In genomic region chr10:32958992-32959703, GRCh38 we compare ENCODE assay signal across 8 cellular contexts. TPM values are rescaled to one million over a fixed set of nuclear protein-coding genes. Genes with fewer than 3 reads are reported as not detected.
DNase-seq lines count a peak whose midpoint lies in the region; ATAC-seq, FAIRE-seq and TF ChIP-seq lines count a peak whose summit lies in the region.

No MANE protein-coding gene starts in this region.

- BruUV-seq in A673 (replicated peaks; lab: Mats Ljungman, UMichigan): TSS peak; percentile 76

- H3K9me3 ChIP-seq in A673 (ENCODE audit: low read depth, low read length, poor library complexity, severe bottlenecking) (no peaks in the 10 kb centered on the region), keratinocyte (ENCODE audit: control insufficient read depth, low read depth, low read length) (no peaks in the 10 kb centered on the region)

- FAIRE-seq in keratinocyte (lab: Jason Lieb, UNC): no peak

- H3K27ac ChIP-seq in A673 (ENCODE audit: low read depth, low read length, poor library complexity, severe bottlenecking) (peak overlapping the region; percentile 99), keratinocyte (ENCODE audit: control insufficient read depth, insufficient read depth, low read length) (peak overlapping the region; percentile 97), substantia nigra (ENCODE audit: low read depth, low read length, poor library complexity, severe bottlenecking) (peak overlapping the region; percentile 87)

- CTCF ChIA-PET in A673 (lab: Charles Lee): interaction anchor here (1.0 kb wide), 1 partner anchor 50 kb away, joined by 3 read pairs; no protein-coding TSS in a partner anchor

- H3K36me3 ChIP-seq in A673 (ENCODE audit: insufficient read depth, low read length, poor library complexity, severe bottlenecking) (no peaks in the 10 kb centered on the region), keratinocyte (ENCODE audit: control insufficient read depth in 2 of 2, extremely low read depth in 1 of 2, insufficient read depth in 2 of 2, low read length in 2 of 2) (peaks cover under 1 to 7% of the 10 kb centered on the region in 2 experiments)

- peak overlapping the region; percentile 92 for H3K9ac ChIP-seq in keratinocyte (ENCODE audit: control insufficient read depth, extremely low read depth, insufficient read depth, low read length)

- no peaks in the 10 kb centered on the region for H3K9me1 ChIP-seq in keratinocyte (ENCODE audit: control insufficient read depth, extremely low read depth, insufficient read depth, low read length)

- no peaks in the 10 kb centered on the region for H3K27me3 ChIP-seq in A673 (replicated peaks; ENCODE audit: insufficient read depth, low read depth, low read length, poor library complexity)
- no peaks in the 10 kb centered on the region for H3K27me3 ChIP-seq in keratinocyte (ENCODE audit: control insufficient read depth, extremely low read depth, insufficient read depth, low read length)

- peaks cover 68% of the 10 kb centered on the region for H3K79me2 ChIP-seq in keratinocyte (ENCODE audit: control insufficient read depth, insufficient read depth, low read length)

- intact Hi-C loops in A673 (cut with micrococcal nuclease; ENCODE audit: unreplicated experiment): loop anchor here (2.0 kb wide), 1 partner anchor 44 kb away; no protein-coding TSS in a partner anchor

- no peak for TF ChIP-seq CTCF in A673 (conservative IDR thresholded peaks at IDR 0.05; ENCODE audit: low read depth, low read length)
- TF ChIP-seq CTCF in keratinocyte (optimal IDR thresholded peaks at IDR 0.05 in 1 of 3, IDR thresholded peaks at IDR 0.05 in 1 of 3, conservative IDR thresholded peaks at IDR 0.05 in 1 of 3; ENCODE audit: extremely low read depth in 1 of 3, insufficient read depth in 2 of 3, low read length in 3 of 3): no peak

- H3K4me1 ChIP-seq in A673 (ENCODE audit: insufficient read depth, low read length, poor library complexity, severe bottlenecking) (peaks cover 37% of the 10 kb centered on the region), keratinocyte (ENCODE audit: control insufficient read depth, extremely low read depth, insufficient read depth, low read length) (peaks cover 34% of the 10 kb centered on the region)

- H3K4me3 ChIP-seq in A673 (ENCODE audit: low read depth, low read length, poor library complexity, severe bottlenecking) (peak overlapping the region; percentile 93), keratinocyte (ENCODE audit: control insufficient read depth in 2 of 3, extremely low read depth in 1 of 3, insufficient read depth in 2 of 3, low read depth in 1 of 3, low read length in 3 of 3) (peak overlapping the region; percentile 62 to 79 (median 75))

- dilution Hi-C loops in keratinocyte (cut with MboI; ENCODE audit: extremely low pct_ligation_motif_present, low sequenced_read_pairs): no loop called here

- H4K20me1 ChIP-seq in keratinocyte (ENCODE audit: control insufficient read depth, extremely low read depth, insufficient read depth, low read length): peaks cover 10% of the 10 kb centered on the region

- peak overlapping the region; percentile 76 for H3K4me2 ChIP-seq in keratinocyte (ENCODE audit: control insufficient read depth, extremely low read depth, insufficient read depth, low read depth, low read length)

- DNase-seq in A673 (ENCODE audit: low spot score) (no peak), keratinocyte (ENCODE audit: low read depth, low spot score) (no peak), substantia nigra (lab: John Stamatoyannopoulos, UW) (no peak), NK-92 (lab: John Stamatoyannopoulos, UW; ENCODE audit: unreplicated experiment) (no peak), ureter (ENCODE audit: low spot score) (no peak)
- peak; percentile 27 for DNase-seq in activated naive CD4-positive, alpha-beta T cell treated with anti-CD3 and anti-CD28 coated beads, Interleukin-2, amount 50 U/mL, for 16 hours

- POLR2A ChIA-PET in A673 (lab: Charles Lee; ENCODE audit: low non-redundant PET): interaction anchor here (0.7 kb wide), 1 partner anchor 46 kb away, joined by 3 read pairs; no protein-coding TSS in a partner anchor

- ATAC-seq in GM18861 (IDR thresholded peaks at IDR 0.05; ENCODE audit: unreplicated experiment): peak; percentile 45
- peak; percentile 49 for ATAC-seq in HG03432 (IDR thresholded peaks at IDR 0.05; ENCODE audit: unreplicated experiment)

- H2AFZ ChIP-seq in keratinocyte (ENCODE audit: control insufficient read depth, low read length): no peak overlapping the region

RNA-seq across cellular contexts. Expression of gene ITGB1, which starts 1.1 kb away (rescaled TPM):
- 276 and 282 TPM in 2 replicates for total RNA-seq in A673 (2021)
- 1,026 to 1,445 TPM (median 1,030 TPM) in 3 replicates for polyA plus RNA-seq in keratinocyte
- 511 TPM for polyA plus RNA-seq in keratinocyte (2011; ENCODE audit: low read depth)
- 420 and 664 TPM in 2 replicates for polyA plus RNA-seq in keratinocyte (2011; cell fraction: cytosol; rRNA removed)
- polyA plus RNA-seq in keratinocyte (2011; cell fraction: nucleus; rRNA removed): 1,436 and 2,106 TPM in 2 replicates
- 328 and 1,010 TPM in 2 replicates for polyA plus RNA-seq in keratinocyte (2012; ENCODE audit: low replicate concordance)
- 361 to 979 TPM (median 522 TPM) in 3 replicates for polyA minus RNA-seq in keratinocyte
- 475 TPM for polyA minus RNA-seq in keratinocyte (2011; cell fraction: cytosol; rRNA and poly(A)+ RNA removed)
- 1,567 and 2,524 TPM in 2 replicates for polyA minus RNA-seq in keratinocyte (2011; cell fraction: nucleus; rRNA and poly(A)+ RNA removed)
- 349 TPM for total RNA-seq in ureter
